In genomic region chr6:169172435-169172834, GRCh38 we compare ENCODE assay signal across 14 cellular contexts.
DNase-seq lines count a peak whose midpoint lies in the region; ATAC-seq and TF ChIP-seq lines count a peak whose summit lies in the region.
"Had no signal": no experiment of that assay in that cellular context is flagged by ENCODE, and none has a peak within 500 bp of the region (broad histone marks: within the 10 kb centered on the region; RNA-seq: fewer than 3 reads in every experiment).

No MANE protein-coding gene starts in this region.

- 59 to 69% methylated on average over 13 of the region's 13 CpGs for WGBS in sigmoid colon, 2 donors

- H3K4me1 ChIP-seq in vagina, result peaks cover 14% of the 10 kb centered on the region
- peaks cover 0 to 8% (median 4%) of the 10 kb centered on the region in 4 donors for H3K4me1 ChIP-seq in sigmoid colon
- H3K4me1 ChIP-seq: transverse colon had no signal

- H3K9me3 ChIP-seq in vagina, result no peaks in the 10 kb centered on the region
- H3K9me3 ChIP-seq in sigmoid colon, result no peaks in the 10 kb centered on the region
- H3K9me3 ChIP-seq: transverse colon had no signal

- no peaks in the 10 kb centered on the region for H3K36me3 ChIP-seq in kidney epithelial cell (ENCODE audit: control insufficient read depth, insufficient read depth, low read length)
- H3K36me3 ChIP-seq in vagina, result no peaks in the 10 kb centered on the region
- H3K36me3 ChIP-seq in sigmoid colon, result no peaks in the 10 kb centered on the region
- H3K36me3 ChIP-seq: transverse colon had no signal

- TF ChIP-seq EP300 in sigmoid colon (IDR thresholded peaks at IDR 0.05), result no peak

- peak; percentile 26 for DNase-seq in activated CD8-positive, alpha-beta memory T cell treated with anti-CD3 and anti-CD28 coated beads for 24 hours
- DNase-seq in activated CD8-positive, alpha-beta memory T cell treated with anti-CD3 and anti-CD28 coated beads, Interleukin-2, amount 50 U/mL, for 4 hours, result no peak
- DNase-seq in brain pericyte (ENCODE audit: low read depth, low spot score) (peak; percentile 57), kidney epithelial cell (ENCODE audit: low read depth) (peak; percentile 35), vagina (ENCODE audit: extremely low spot score in 2 of 2) (peak; percentile 55 to 86), sigmoid colon (no peak)
- DNase-seq: activated B cell treated with CpG ODN at 0.5 μM for 24 hours; activated naive CD4-positive, alpha-beta T cell treated with anti-CD3 and anti-CD28 coated beads for 36 hours; MV-4-11; NK-92 treated with Interleukin-12 subunit alpha and Interleukin-12 subunit beta, amount 100 ng/mL, for 24 hours; stimulated activated CD4-positive, alpha-beta T cell treated with anti-CD3 and anti-CD28 coated beads, Interleukin-2, amount 100 ng/mL, for 48 hours; transverse colon had no signal

- no peak overlapping the region for H3K4me3 ChIP-seq in kidney epithelial cell (ENCODE audit: low read depth, low read length)
- H3K4me3 ChIP-seq in vagina, result no peak overlapping the region
- no peak overlapping the region for H3K4me3 ChIP-seq in sigmoid colon
- H3K4me3 ChIP-seq: transverse colon had no signal

- ATAC-seq in HG02678 (IDR thresholded peaks at IDR 0.05; ENCODE audit: unreplicated experiment) (no peak), GM21786 (IDR thresholded peaks at IDR 0.05; ENCODE audit: unreplicated experiment) (no peak)

- H3K27me3 ChIP-seq in kidney epithelial cell (ENCODE audit: control insufficient read depth, insufficient read depth, low read length), result no peaks in the 10 kb centered on the region
- no peaks in the 10 kb centered on the region for H3K27me3 ChIP-seq in vagina
- H3K27me3 ChIP-seq in sigmoid colon, result no peaks in the 10 kb centered on the region
- H3K27me3 ChIP-seq: transverse colon had no signal

- TF ChIP-seq CTCF in kidney epithelial cell (IDR thresholded peaks at IDR 0.05; ENCODE audit: insufficient read depth, low read length, poor library complexity, severe bottlenecking) (no peak), vagina (IDR thresholded peaks at IDR 0.05) (no peak), sigmoid colon (IDR thresholded peaks at IDR 0.05) (no peak)

- H3K27ac ChIP-seq in vagina, result peak overlapping the region; percentile 84
- H3K27ac ChIP-seq in sigmoid colon, result peak overlapping the region in 1 of 4 donors; percentile 25

- no peak for TF ChIP-seq POLR2A in vagina (IDR thresholded peaks at IDR 0.05)
- no peak for TF ChIP-seq POLR2A in sigmoid colon (IDR thresholded peaks at IDR 0.05)

- intact Hi-C loops in vagina (cut with DNase I) (no loop called here), sigmoid colon (cut with DNase I) (no loop called here)

Comparison
In these comparisons a context has a peak if more than half of its experiments do, and no peak if none do; other contexts are left out.
1. DNase-seq: peak in activated CD8-positive, alpha-beta memory T cell treated with anti-CD3 and anti-CD28 coated beads for 24 hours (single experiment), brain pericyte (single experiment), kidney epithelial cell (single experiment) and vagina (2 of 2); none in activated CD8-positive, alpha-beta memory T cell treated with anti-CD3 and anti-CD28 coated beads, Interleukin-2, amount 50 U/mL, for 4 hours (single experiment) and sigmoid colon (single experiment).